In genomic region chr14:64931123-64931522, GRCh38 we compare ENCODE assay signal across 19 cellular contexts. TPM values are rescaled to one million over a fixed set of nuclear protein-coding genes. Genes with fewer than 3 reads are reported as not detected.
A peak's percentile ranks its signal among the peaks of the same experiment; 100 is the strongest.
DNase-seq lines count a peak whose midpoint lies in the region; ATAC-seq, FAIRE-seq and TF ChIP-seq lines count a peak whose summit lies in the region.
"Had no signal": no experiment of that assay in that cellular context is flagged by ENCODE, and none has a peak within 500 bp of the region (broad histone marks: within the 10 kb centered on the region; RNA-seq: fewer than 3 reads in every experiment).

No MANE protein-coding gene starts in this region.

- CTCF ChIA-PET in activated CD4-positive, alpha-beta T cell treated with anti-CD3 and anti-CD28 coated beads for 36 hours (lab: Charles Lee) = interaction anchor here (0.6 to 1.1 kb wide), 3 partner anchors 9 to 31 kb away, joined by 3 read pairs; no protein-coding TSS in a partner anchor

- 86 to 93% methylated on average over 2 of the region's 2 CpGs for WGBS in heart right ventricle, 2 donors

- H3K4me1 ChIP-seq in heart right ventricle = peaks cover 7 to 53% (median 38%) of the 10 kb centered on the region in 9 donors

- H3K4me3 ChIP-seq in heart right ventricle = no peak overlapping the region
- H3K4me3 ChIP-seq: PC-9 had no signal

- POLR2A ChIA-PET in activated CD4-positive, alpha-beta T cell treated with anti-CD3 and anti-CD28 coated beads for 36 hours (lab: Charles Lee) = no interaction called here

- peaks cover 35% of the 10 kb centered on the region for H3K36me3 Mint-ChIP-seq in activated CD4-positive, alpha-beta T cell treated with anti-CD3 and anti-CD28 coated beads for 36 hours (ENCODE audit: low read depth)

- H3K27me3 Mint-ChIP-seq in activated CD4-positive, alpha-beta T cell treated with anti-CD3 and anti-CD28 coated beads for 36 hours = no peaks in the 10 kb centered on the region

- peak; percentile 73 for FAIRE-seq in urothelium cell line (lab: Jason Lieb, UNC)

- TF ChIP-seq CTCF in heart right ventricle (IDR thresholded peaks at IDR 0.05) = no peak

- peaks cover 0 to 97% (median 45%) of the 10 kb centered on the region in 9 donors for H3K36me3 ChIP-seq in heart right ventricle

- no peaks in the 10 kb centered on the region for H3K9me3 ChIP-seq in heart right ventricle
- H3K9me3 ChIP-seq: Caco-2 had no signal

- peaks cover 28% of the 10 kb centered on the region for H3K4me1 Mint-ChIP-seq in activated CD4-positive, alpha-beta T cell treated with anti-CD3 and anti-CD28 coated beads for 36 hours

- H3K27me3 ChIP-seq in heart right ventricle = no peaks in the 10 kb centered on the region

- H3K4me3 Mint-ChIP-seq in activated CD4-positive, alpha-beta T cell treated with anti-CD3 and anti-CD28 coated beads for 36 hours = no peak overlapping the region

- intact Hi-C loops in activated CD4-positive, alpha-beta T cell treated with anti-CD3 and anti-CD28 coated beads for 36 hours (cut with DNase I, micrococcal nuclease) = no loop called here
- intact Hi-C loops in heart right ventricle (cut with DNase I) = no loop called here
- intact Hi-C loops in left cardiac atrium (cut with DNase I) = no loop called here

- H3K27ac Mint-ChIP-seq in activated CD4-positive, alpha-beta T cell treated with anti-CD3 and anti-CD28 coated beads for 36 hours = peak overlapping the region; percentile 43

- DNase-seq in activated CD4-positive, alpha-beta T cell treated with anti-CD3 and anti-CD28 coated beads for 36 hours = no peak
- DNase-seq in activated CD4-positive, alpha-beta T cell treated with anti-CD3 and anti-CD28 coated beads, Interleukin-2, amount 50 U/mL, for 4 hours = no peak
- DNase-seq in heart right ventricle (no peak), left cardiac atrium (no peak), left lobe of liver (ENCODE audit: low spot score) (no peak), urothelium cell line (ENCODE audit: low spot score) (no peak)
- DNase-seq: 8988T, C1 segment of cervical spinal cord, Caco-2, H7, MM.1S, NCI-H1105 treated with DMSO at 0.1 percent for 48 hours, NCI-H187 treated with DMSO at 0.1 percent for 48 hours, NCI-H2171, NCI-H446 treated with DMSO at 0.1 percent for 48 hours, NCI-H774, PC-9 had no signal

- H3K27ac ChIP-seq in heart right ventricle = peak overlapping the region in 9 of 10 donors; percentile 24 to 75 (median 68)
- H3K27ac ChIP-seq: PC-9 had no signal

- no peak for ATAC-seq in activated CD4-positive, alpha-beta T cell treated with anti-CD3 and anti-CD28 coated beads for 36 hours
- no peak for ATAC-seq in heart right ventricle
- ATAC-seq in left cardiac atrium = no peak
- peak; percentile 50 for ATAC-seq in left lobe of liver
- no peak for ATAC-seq in GM21737 (IDR thresholded peaks at IDR 0.05; ENCODE audit: unreplicated experiment)
- ATAC-seq in HG02840 (IDR thresholded peaks at IDR 0.05; ENCODE audit: low FRiP score, unreplicated experiment) = no peak

- no peaks in the 10 kb centered on the region for H3K9me3 Mint-ChIP-seq in activated CD4-positive, alpha-beta T cell treated with anti-CD3 and anti-CD28 coated beads for 36 hours (ENCODE audit: low read depth)

RNA-seq across cellular contexts. Expression of gene GPX2, which starts 11.4 kb away (rescaled TPM):
- not detected for total RNA-seq in activated CD4-positive, alpha-beta T cell treated with anti-CD3 and anti-CD28 coated beads for 36 hours
- total RNA-seq in heart right ventricle = not detected
- not detected for polyA plus RNA-seq in heart right ventricle
- not detected for total RNA-seq in left cardiac atrium
- 292 TPM for total RNA-seq in left lobe of liver

RNA-seq across cellular contexts. Expression of gene CHURC1, which starts 16.9 kb away (rescaled TPM):
- 10 to 100 TPM; 37.6 to 66.1 TPM for total RNA-seq in activated CD4-positive, alpha-beta T cell treated with anti-CD3 and anti-CD28 coated beads for 36 hours
- total RNA-seq in heart right ventricle = 10 to 100 TPM; 59.2 to 98.8 (median 76.3) TPM
- 10 to 100 TPM; 46.2 to 49.4 TPM for polyA plus RNA-seq in heart right ventricle
- total RNA-seq in left cardiac atrium = 10 to 100 TPM; 89.1 to 97.4 TPM
- 25.2 TPM for total RNA-seq in left lobe of liver

RNA-seq across cellular contexts. Expression of gene RAB15, which starts 41.0 kb away (rescaled TPM):
- total RNA-seq in activated CD4-positive, alpha-beta T cell treated with anti-CD3 and anti-CD28 coated beads for 36 hours = 1 to 10 TPM; 3.7 to 5.3 TPM
- total RNA-seq in heart right ventricle (10 to 100 TPM; 11.2 to 94.3 (median 31.6) TPM), left cardiac atrium (10 to 100 TPM; 12.9 to 51.4 TPM), left lobe of liver (6.8 TPM)
- polyA plus RNA-seq in heart right ventricle = 10 to 100 TPM in 1 of 2 donors, 1 to 10 TPM in 1; 8.2 to 35.7 TPM

RNA-seq across cellular contexts. Expression of gene SPTB, which starts 51.4 kb away (rescaled TPM):
- under 1 TPM; 0.32 to 0.60 TPM for total RNA-seq in activated CD4-positive, alpha-beta T cell treated with anti-CD3 and anti-CD28 coated beads for 36 hours
- total RNA-seq in heart right ventricle = 100 to 1,000 TPM in 2 of 10 donors, 10 to 100 TPM in 8; 81.8 to 114 (median 94.8) TPM
- 10 to 100 TPM; 24.0 to 64.7 TPM for polyA plus RNA-seq in heart right ventricle
- total RNA-seq in left cardiac atrium = 10 to 100 TPM; 58.2 to 63.6 TPM
- 0.35 TPM for total RNA-seq in left lobe of liver

RNA-seq across cellular contexts. Expression of gene FNTB, which starts 55.6 kb away (rescaled TPM):
- 10 to 100 TPM; 18.2 to 24.9 TPM for total RNA-seq in activated CD4-positive, alpha-beta T cell treated with anti-CD3 and anti-CD28 coated beads for 36 hours
- total RNA-seq in heart right ventricle (10 to 100 TPM; 14.6 to 20.8 (median 16.9) TPM), left cardiac atrium (10 to 100 TPM; 13.1 to 15.9 TPM), left lobe of liver (9.9 TPM)
- polyA plus RNA-seq in heart right ventricle = 10 to 100 TPM; 14.6 to 16.2 TPM

Comparison
In these comparisons a context has a peak if more than half of its experiments do, and no peak if none do; other contexts are left out.
1. RNA of gene GPX2, which starts 11.4 kb away (total RNA-seq): 292 TPM in left lobe of liver (single experiment); not detected in left cardiac atrium, not detected in activated CD4-positive, alpha-beta T cell treated with anti-CD3 and anti-CD28 coated beads for 36 hours and not detected in heart right ventricle; every median in the first group is over 100 times any median in the second.